In genomic region chr17:43464046-43464445, GRCh38 we compare ENCODE assay signal across 27 cellular contexts.
"Had no signal": no experiment of that assay in that cellular context is flagged by ENCODE, and none has a peak within 500 bp of the region (broad histone marks: within the 10 kb centered on the region; RNA-seq: fewer than 3 reads in every experiment).

No MANE protein-coding gene starts in this region.

- H3K27ac ChIP-seq: lower lobe of right lung, pancreas, prostate gland, sigmoid colon, spleen, suprapubic skin, thoracic aorta, tibial artery, upper lobe of right lung had no signal

- DNase-seq: hippocampal formation; kidney glomerular epithelial cell; left cardiac atrium; left ventricle myocardium superior; lower lobe of right lung; mammary epithelial cell; mesenchymal stem cell; naive thymus-derived CD8-positive, alpha-beta T cell; nucleus accumbens; pancreas; posterior cingulate gyrus; retina; right cardiac atrium; sigmoid colon; small intestine; spleen; stimulated activated CD4-positive, alpha-beta T cell treated with anti-CD3 and anti-CD28 coated beads, Interleukin-4, amount 100 ng/mL, for 24 hours; stimulated activated naive CD4-positive, alpha-beta T cell; tibial artery; trophoblast cell; upper lobe of right lung had no signal

- FAIRE-seq: keratinocyte, pancreas, small intestine, urothelium cell line had no signal

- H3K36me3 ChIP-seq: lower lobe of right lung, pancreas, prostate gland, sigmoid colon, spleen, suprapubic skin, thoracic aorta, tibial artery, upper lobe of right lung had no signal

- H3K4me3 ChIP-seq: lower lobe of right lung, pancreas, prostate gland, sigmoid colon, spleen, suprapubic skin, thoracic aorta, tibial artery, upper lobe of right lung had no signal

- H3K9me3 ChIP-seq: lower lobe of right lung, pancreas, prostate gland, sigmoid colon, spleen, suprapubic skin, thoracic aorta, tibial artery, upper lobe of right lung had no signal

- H3K27me3 ChIP-seq: pancreas, sigmoid colon, suprapubic skin, tibial artery, upper lobe of right lung had no signal

- ATAC-seq: left cardiac atrium; left ventricle myocardium superior; lower lobe of right lung; naive thymus-derived CD8-positive, alpha-beta T cell; pancreas; right cardiac atrium; stimulated activated effector memory CD8-positive, alpha-beta T cell treated with anti-CD3 and anti-CD28 coated beads, Interleukin-12 subunit alpha, Interleukin-12 subunit beta, amount 100 ng/mL, for 72 hours; upper lobe of right lung had no signal

- H3K4me1 ChIP-seq: pancreas, prostate gland had no signal
